ENCODE assay signal across 8 cellular contexts in the genomic region with DNA sequence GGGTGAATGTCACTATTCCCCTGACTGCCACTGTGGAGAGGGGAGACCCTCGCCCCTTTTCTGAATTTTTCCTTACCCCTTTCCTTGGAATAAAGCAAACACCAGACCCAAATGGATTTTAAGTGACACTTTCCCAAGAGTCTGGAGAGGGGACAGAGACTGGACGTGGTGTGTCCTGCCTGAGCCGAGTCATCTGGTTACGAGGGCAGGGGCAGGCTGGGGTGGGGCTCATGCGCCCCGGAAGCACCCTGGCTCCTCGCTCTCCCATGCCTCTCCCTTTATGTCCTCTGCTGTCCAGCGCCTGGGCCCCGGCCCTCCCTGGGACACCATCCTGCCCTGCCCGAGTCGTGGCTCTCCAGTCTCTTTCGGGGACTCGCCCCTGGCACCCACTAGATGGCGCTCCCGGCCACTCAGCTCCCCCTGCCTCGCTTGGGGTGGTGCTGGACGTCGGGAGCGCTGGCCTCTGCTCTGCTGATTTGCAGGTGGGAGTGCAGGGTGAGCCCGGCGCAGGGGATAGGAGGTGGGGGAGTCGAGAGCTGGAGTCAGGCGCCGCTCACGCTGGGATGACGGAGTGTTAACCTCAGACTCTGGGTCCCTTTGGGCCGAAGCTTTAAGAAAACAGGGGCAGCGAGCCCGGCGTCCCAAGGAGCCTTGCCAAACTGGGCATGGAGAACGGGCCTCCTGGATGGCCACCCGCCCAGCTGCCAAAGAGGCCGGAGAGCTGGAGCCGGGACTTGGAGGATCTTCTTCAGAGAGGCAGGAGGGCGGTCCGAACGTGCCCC.
A peak's percentile ranks its signal among the peaks of the same experiment; 100 is the strongest.
DNase-seq lines count a peak whose midpoint lies in the region; ATAC-seq and FAIRE-seq lines count a peak whose summit lies in the region.

No MANE protein-coding gene starts in this region.

- H3K27ac ChIP-seq in naive thymus-derived CD4-positive, alpha-beta T cell (ENCODE audit: low read depth, low read length): no peak overlapping the region

- no peak for FAIRE-seq in RCC 7860 (lab: Jason Lieb, UNC)

- H3K36me3 Mint-ChIP-seq in naive thymus-derived CD4-positive, alpha-beta T cell: no peaks in the 10 kb centered on the region

- peak; percentile 85 for ATAC-seq in naive thymus-derived CD4-positive, alpha-beta T cell
- no peak for ATAC-seq in GM18519 (IDR thresholded peaks at IDR 0.05; ENCODE audit: low FRiP score, unreplicated experiment)

- POLR2A ChIA-PET in naive thymus-derived CD4-positive, alpha-beta T cell (lab: Charles Lee): no interaction called here

- no peaks in the 10 kb centered on the region for H3K36me3 ChIP-seq in naive thymus-derived CD4-positive, alpha-beta T cell (ENCODE audit: control insufficient read depth in 2 of 3, insufficient read depth in 3 of 3, low read length in 3 of 3)

- peaks cover 0 to 35% (median 15%) of the 10 kb centered on the region in 5 donors for H3K27me3 Mint-ChIP-seq in naive thymus-derived CD4-positive, alpha-beta T cell

- H3K4me1 ChIP-seq in naive thymus-derived CD4-positive, alpha-beta T cell (ENCODE audit: control insufficient read depth in 2 of 2, insufficient read depth in 2 of 2, low read length in 2 of 2): peaks cover 15 to 17% of the 10 kb centered on the region in 2 donors

- H3K4me3 Mint-ChIP-seq in naive thymus-derived CD4-positive, alpha-beta T cell: peak overlapping the region; percentile 81 to 93 (median 86)

- peaks cover 12 to 19% (median 17%) of the 10 kb centered on the region in 7 donors for H3K4me1 Mint-ChIP-seq in naive thymus-derived CD4-positive, alpha-beta T cell

- peak overlapping the region; percentile 46 for H3K4me3 ChIP-seq in Jurkat, Clone E6-1 (ENCODE audit: low read length)
- H3K4me3 ChIP-seq in naive thymus-derived CD4-positive, alpha-beta T cell (ENCODE audit: low read length): peak overlapping the region; percentile 68

- H3K27ac Mint-ChIP-seq in naive thymus-derived CD4-positive, alpha-beta T cell: peak overlapping the region in 2 of 9 donors; percentile 75 to 76

- peaks cover 0 to 2% (median 0%) of the 10 kb centered on the region in 11 donors for H3K9me3 Mint-ChIP-seq in naive thymus-derived CD4-positive, alpha-beta T cell

- peak; percentile 91 for DNase-seq in G401 (ENCODE audit: low spot score)
- peak; percentile 30 for DNase-seq in Jurkat, Clone E6-1 (ENCODE audit: low read depth, low spot score)
- DNase-seq in RCC 7860 (ENCODE audit: low spot score): peak; percentile 42
- DNase-seq in activated T-helper 1 cell treated with anti-CD3 and anti-CD28 coated beads, Interleukin-2, amount 50 U/mL, for 16 hours (ENCODE audit: low read depth in 1 of 2, low spot score in 1 of 2): peak; percentile 51 to 55
- peak; percentile 55 for DNase-seq in fibroblast of peridontal ligament (ENCODE audit: extremely low read depth)
- DNase-seq in naive thymus-derived CD4-positive, alpha-beta T cell: peak; percentile 32 to 80 (median 58)
- DNase-seq in stimulated activated CD8-positive, alpha-beta memory T cell treated with anti-CD3 and anti-CD28 coated beads, Interleukin-7, amount 100 ng/mL, for 48 hours (ENCODE audit: extremely low read depth in 1 of 2, low read depth in 1 of 2): peak; percentile 42 to 55

- in situ Hi-C loops in G401 (cut with HindIII; ENCODE audit: low sequenced_read_pairs): no loop called here

- intact Hi-C loops in naive thymus-derived CD4-positive, alpha-beta T cell (cut with micrococcal nuclease): loop anchor here (1.0 kb wide), 3 partner anchors 105 to 205 kb away; a partner anchor contains a TSS

- CTCF ChIA-PET in naive thymus-derived CD4-positive, alpha-beta T cell (lab: Charles Lee): interaction anchor here (0.8 to 1.5 kb wide), 9 partner anchors 8 to 203 kb away, joined by 3 to 8 read pairs (median 3); no protein-coding TSS in a partner anchor

- H3K9me3 ChIP-seq in naive thymus-derived CD4-positive, alpha-beta T cell (ENCODE audit: control insufficient read depth in 2 of 3, low read length in 3 of 3): no peaks in the 10 kb centered on the region

- H3K27me3 ChIP-seq in naive thymus-derived CD4-positive, alpha-beta T cell (ENCODE audit: control insufficient read depth in 2 of 2, insufficient read depth in 2 of 2, low read length in 2 of 2): peaks cover 0 to 6% of the 10 kb centered on the region in 2 donors

Comparison
In these comparisons a context has a peak if more than half of its experiments do, and no peak if none do; other contexts are left out.
1. DNase-seq: peak in every context shown above with its lines; median percentile 91 in G401; 58 in naive thymus-derived CD4-positive, alpha-beta T cell; 55 in fibroblast of peridontal ligament; 53 in activated T-helper 1 cell treated with anti-CD3 and anti-CD28 coated beads, Interleukin-2, amount 50 U/mL, for 16 hours; 48 in stimulated activated CD8-positive, alpha-beta memory T cell treated with anti-CD3 and anti-CD28 coated beads, Interleukin-7, amount 100 ng/mL, for 48 hours; 42 in RCC 7860; 30 in Jurkat, Clone E6-1.